8 cellular contexts compared by ENCODE assay signal in genomic region chr17:80035937-80036714, GRCh38. TPM values are rescaled to one million over a fixed set of nuclear protein-coding genes. Genes with fewer than 3 reads are reported as not detected.
DNase-seq lines count a peak whose midpoint lies in the region; ATAC-seq and TF ChIP-seq lines count a peak whose summit lies in the region.

CCDC40 (plus strand) TSS chr17:80036642; CDS start chr17:80036663, 21 bp downstream.

- H3K9me3 ChIP-seq in colonic mucosa, result no peaks in the 10 kb centered on the region

- peak within 1 kb of the TSS; percentile 59 for H3K4me3 ChIP-seq in colonic mucosa

- H3K4me1 ChIP-seq in colonic mucosa, result peaks cover 3% of the 10 kb centered on the region

- H3K36me3 ChIP-seq in colonic mucosa, result no peaks in the 10 kb centered on the region

- intact Hi-C loops in colonic mucosa (cut with DNase I) (no loop called here), left colon (cut with DNase I, micrococcal nuclease) (no loop called here)

- peak within 1 kb of the TSS; percentile 76 to 96 for H3K9ac ChIP-seq in colonic mucosa (ENCODE audit: low read depth in 2 of 2, low read length in 2 of 2)

- H3K27me3 ChIP-seq in colonic mucosa, result no peaks in the 10 kb centered on the region

- ATAC-seq in HG02852 (IDR thresholded peaks at IDR 0.05; ENCODE audit: unreplicated experiment) (peak; percentile 57), left colon (peak; percentile 91), HG03139 (IDR thresholded peaks at IDR 0.05; ENCODE audit: unreplicated experiment) (no peak)

- peak within 1 kb of the TSS; percentile 58 for H3K27ac ChIP-seq in colonic mucosa

- peak; percentile 96 for DNase-seq in DMS53 (lab: John Stamatoyannopoulos, UW)
- DNase-seq in NCI-H345 (lab: John Stamatoyannopoulos, UW), result peak; percentile 93
- peak; percentile 61 to 74 for DNase-seq in activated CD4-positive, alpha-beta T cell treated with anti-CD3 and anti-CD28 coated beads for 4 hours
- DNase-seq in colonic mucosa, result peak; percentile 88
- DNase-seq in left colon, result peak; percentile 86 to 87
- DNase-seq in stimulated activated CD4-positive, alpha-beta T cell treated with anti-CD3 and anti-CD28 coated beads, Interleukin-1b, Interleukin-23, amount 100 ng/mL, for 24 hours (ENCODE audit: low read depth in 4 of 4, low spot score in 1 of 4), result peak; percentile 28 to 57 (median 43)

- TF ChIP-seq CTCF in colonic mucosa (IDR thresholded peaks at IDR 0.05), result no peak

RNA-seq across cellular contexts. Expression of gene CCDC40, which starts in this region (rescaled TPM):
- total RNA-seq in colonic mucosa (1 to 10 TPM; 1.2 to 3.6 TPM), left colon (1 to 10 TPM; 2.0 to 2.1 TPM)

Comparison
In these comparisons a context has a peak if more than half of its experiments do, and no peak if none do; other contexts are left out.
1. DNase-seq: peak in every context shown above with its lines; median percentile 96 in DMS53; 93 in NCI-H345; 88 in colonic mucosa; 86 in left colon; 68 in activated CD4-positive, alpha-beta T cell treated with anti-CD3 and anti-CD28 coated beads for 4 hours; 43 in stimulated activated CD4-positive, alpha-beta T cell treated with anti-CD3 and anti-CD28 coated beads, Interleukin-1b, Interleukin-23, amount 100 ng/mL, for 24 hours.